Comparison of ENCODE assay signal across 18 cellular contexts in the genomic region with DNA sequence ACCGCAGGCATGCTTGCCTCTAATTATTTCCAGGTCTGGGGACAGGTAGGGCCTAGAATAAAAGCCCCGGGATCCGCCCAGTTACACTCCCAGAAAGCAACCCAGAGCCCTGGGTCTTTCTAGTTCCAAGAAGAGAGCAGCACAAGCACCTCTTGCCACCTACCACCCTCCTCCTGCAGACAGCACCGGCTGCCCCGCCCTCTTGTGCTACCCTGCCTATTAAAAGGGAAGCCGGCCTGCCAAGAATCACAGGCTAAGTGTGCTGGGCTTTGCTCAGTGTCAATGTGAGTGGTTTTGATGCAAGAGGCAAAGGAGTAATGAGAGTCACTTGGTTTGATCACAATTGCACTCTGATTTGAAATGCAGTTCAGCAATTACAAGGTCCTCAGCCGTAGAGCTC.
DNase-seq lines count a peak whose midpoint lies in the region; ATAC-seq and TF ChIP-seq lines count a peak whose summit lies in the region.
"Had no signal": no experiment of that assay in that cellular context is flagged by ENCODE, and none has a peak within 500 bp of the region (broad histone marks: within the 10 kb centered on the region; RNA-seq: fewer than 3 reads in every experiment).

No MANE protein-coding gene starts in this region.

- H3K4me3 Mint-ChIP-seq in Calu3 (ENCODE audit: low read depth, unreplicated experiment) = no peak overlapping the region
- H3K4me3 Mint-ChIP-seq in activated CD8-positive, alpha-beta memory T cell treated with anti-CD3 and anti-CD28 coated beads, Interleukin-2, amount 10 ng/mL, durations not matched to agents 7 days and 5 days = no peak overlapping the region
- H3K4me3 Mint-ChIP-seq: activated CD4-positive, alpha-beta memory T cell treated with anti-CD3 and anti-CD28 coated beads, Interleukin-2, amount 10 ng/mL, durations not matched to agents 7 days and 5 days; activated T-cell treated with anti-CD3 and anti-CD28 coated beads, Interleukin-2, amount 50 U/mL, for 72 hours had no signal

- intact Hi-C loops in Calu3 (cut with micrococcal nuclease; ENCODE audit: unreplicated experiment) = no loop called here

- H3K9me3 Mint-ChIP-seq in Calu3 (ENCODE audit: low read depth, unreplicated experiment) = peaks cover 5% of the 10 kb centered on the region
- no peaks in the 10 kb centered on the region for H3K9me3 Mint-ChIP-seq in activated CD8-positive, alpha-beta memory T cell treated with anti-CD3 and anti-CD28 coated beads, Interleukin-2, amount 10 ng/mL, durations not matched to agents 7 days and 5 days (ENCODE audit: low read depth)
- H3K9me3 Mint-ChIP-seq: activated T-cell treated with anti-CD3 and anti-CD28 coated beads, Interleukin-2, amount 50 U/mL, for 72 hours had no signal

- peaks cover 100% of the 10 kb centered on the region for H3K27me3 Mint-ChIP-seq in Calu3 (ENCODE audit: unreplicated experiment)
- H3K27me3 Mint-ChIP-seq in activated CD8-positive, alpha-beta memory T cell treated with anti-CD3 and anti-CD28 coated beads, Interleukin-2, amount 10 ng/mL, durations not matched to agents 7 days and 5 days = no peaks in the 10 kb centered on the region
- H3K27me3 Mint-ChIP-seq: activated CD4-positive, alpha-beta memory T cell treated with anti-CD3 and anti-CD28 coated beads, Interleukin-2, amount 10 ng/mL, durations not matched to agents 7 days and 5 days had no signal

- no peaks in the 10 kb centered on the region for H3K36me3 Mint-ChIP-seq in Calu3 (ENCODE audit: insufficient read depth, unreplicated experiment)
- no peaks in the 10 kb centered on the region for H3K36me3 Mint-ChIP-seq in activated CD8-positive, alpha-beta memory T cell treated with anti-CD3 and anti-CD28 coated beads, Interleukin-2, amount 10 ng/mL, durations not matched to agents 7 days and 5 days

- no TSS peak for BruUV-seq in Calu3 (replicated peaks; lab: Mats Ljungman, UMichigan)

- no peak for TF ChIP-seq CTCF in Calu3 (IDR thresholded peaks at IDR 0.05; ENCODE audit: unreplicated experiment)

- peak; percentile 91 for DNase-seq in DMS79 (lab: John Stamatoyannopoulos, UW)
- peak; percentile 95 for DNase-seq in NCI-H1436 (lab: John Stamatoyannopoulos, UW)
- DNase-seq in NCI-H69 (lab: John Stamatoyannopoulos, UW) = peak; percentile 95
- peak; percentile 35 for DNase-seq in iPS-NIHi11 (ENCODE audit: low spot score)
- no peak for DNase-seq in Calu3
- no peak for DNase-seq in activated CD8-positive, alpha-beta memory T cell treated with anti-CD3 and anti-CD28 coated beads, Interleukin-2, amount 10 ng/mL, durations not matched to agents 7 days and 5 days
- no peak for DNase-seq in activated T-cell treated with anti-CD3 and anti-CD28 coated beads, Interleukin-2, amount 50 U/mL, for 1 hour
- DNase-seq: activated CD4-positive, alpha-beta memory T cell treated with anti-CD3 and anti-CD28 coated beads, Interleukin-2, amount 10 ng/mL, durations not matched to agents 7 days and 5 days; activated T-cell treated with anti-CD3 and anti-CD28 coated beads, Interleukin-2, amount 50 U/mL, for 72 hours; Caco-2; esophagus squamous epithelium; glutamatergic neuron; MM.1S; NCI-H82; occipital lobe; Peyer's patch; stimulated activated CD4-positive, alpha-beta T cell treated with anti-CD3 and anti-CD28 coated beads, Interleukin-2, amount 100 ng/mL, for 24 hours had no signal

- CTCF ChIA-PET in Calu3 (lab: Charles Lee) = interaction anchor here (0.6 kb wide), 1 partner anchor 305 kb away, joined by 3 read pairs; no protein-coding TSS in a partner anchor
- CTCF ChIA-PET in activated CD8-positive, alpha-beta memory T cell treated with anti-CD3 and anti-CD28 coated beads, Interleukin-2, amount 10 ng/mL, durations not matched to agents 7 days and 5 days (lab: Charles Lee) = no interaction called here

- no peaks in the 10 kb centered on the region for H3K4me1 Mint-ChIP-seq in Calu3 (ENCODE audit: low read depth, unreplicated experiment)
- H3K4me1 Mint-ChIP-seq in activated CD8-positive, alpha-beta memory T cell treated with anti-CD3 and anti-CD28 coated beads, Interleukin-2, amount 10 ng/mL, durations not matched to agents 7 days and 5 days = no peaks in the 10 kb centered on the region
- H3K4me1 Mint-ChIP-seq: activated CD4-positive, alpha-beta memory T cell treated with anti-CD3 and anti-CD28 coated beads, Interleukin-2, amount 10 ng/mL, durations not matched to agents 7 days and 5 days had no signal

- no peak overlapping the region for H3K27ac Mint-ChIP-seq in Calu3 (ENCODE audit: unreplicated experiment)
- no peak overlapping the region for H3K27ac Mint-ChIP-seq in activated CD8-positive, alpha-beta memory T cell treated with anti-CD3 and anti-CD28 coated beads, Interleukin-2, amount 10 ng/mL, durations not matched to agents 7 days and 5 days
- H3K27ac Mint-ChIP-seq: activated CD4-positive, alpha-beta memory T cell treated with anti-CD3 and anti-CD28 coated beads, Interleukin-2, amount 10 ng/mL, durations not matched to agents 7 days and 5 days; activated T-cell treated with anti-CD3 and anti-CD28 coated beads, Interleukin-2, amount 50 U/mL, for 72 hours had no signal

- no peak for ATAC-seq in HG02840 (IDR thresholded peaks at IDR 0.05; ENCODE audit: low FRiP score, unreplicated experiment)
- ATAC-seq in activated CD8-positive, alpha-beta memory T cell treated with anti-CD3 and anti-CD28 coated beads, Interleukin-2, amount 10 ng/mL, durations not matched to agents 7 days and 5 days = no peak
- ATAC-seq: activated T-cell treated with anti-CD3 and anti-CD28 coated beads, Interleukin-2, amount 50 U/mL, for 72 hours had no signal

Comparison
In these comparisons a context has a peak if more than half of its experiments do, and no peak if none do; other contexts are left out.
1. DNase-seq: peak in DMS79 (single experiment), NCI-H1436 (single experiment), NCI-H69 (single experiment) and iPS-NIHi11 (single experiment); none in Calu3 (single experiment), activated CD8-positive, alpha-beta memory T cell treated with anti-CD3 and anti-CD28 coated beads, Interleukin-2, amount 10 ng/mL, durations not matched to agents 7 days and 5 days (single experiment) and activated T-cell treated with anti-CD3 and anti-CD28 coated beads, Interleukin-2, amount 50 U/mL, for 1 hour (single experiment).